ENCODE assay signal across 12 cellular contexts in the genomic region with DNA sequence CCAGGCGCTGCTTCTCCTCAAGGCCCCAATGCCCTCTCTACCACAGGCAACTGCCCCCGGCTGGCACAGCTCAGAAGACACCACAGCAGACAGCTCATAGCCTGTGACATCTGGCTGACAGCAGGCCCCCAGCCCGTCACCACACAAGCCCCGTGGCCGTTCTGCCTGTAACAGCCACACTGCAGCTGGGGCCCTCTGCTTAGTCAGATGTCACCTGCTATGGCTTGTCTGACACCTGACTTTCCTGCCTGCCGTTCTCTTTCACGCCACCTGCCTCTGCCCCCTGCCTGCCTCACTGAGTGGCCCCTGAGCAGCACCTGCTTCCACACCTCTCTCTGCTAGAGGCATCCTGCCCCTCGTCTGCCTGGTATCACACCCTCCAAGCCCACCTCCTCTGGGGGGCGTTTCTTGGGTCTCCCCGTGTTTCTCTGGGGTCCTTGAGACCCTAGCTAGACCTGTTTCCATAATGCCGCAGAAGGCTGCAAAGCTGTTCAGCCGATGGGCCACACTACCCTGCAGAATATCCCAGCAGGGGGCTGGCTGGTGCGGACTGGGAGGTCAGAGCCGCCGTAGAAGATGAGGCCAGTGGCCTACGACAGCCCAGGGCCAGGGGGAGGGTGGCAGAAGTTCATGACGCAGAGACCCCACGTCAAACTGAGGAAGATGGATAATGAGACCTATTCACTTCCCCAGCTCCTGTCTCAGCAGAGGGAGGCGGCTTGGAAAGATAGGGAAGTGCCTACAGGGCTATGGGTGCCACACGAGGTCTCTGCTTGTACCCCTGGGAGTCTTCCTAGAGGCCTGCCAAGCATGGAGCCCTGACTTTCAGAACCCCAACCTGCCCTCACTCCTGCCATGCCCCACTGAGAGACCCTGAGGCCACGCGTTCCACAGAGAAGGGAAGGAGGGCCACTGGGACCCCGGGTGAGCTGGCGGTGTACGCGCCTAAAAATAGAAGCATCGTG.
A peak's percentile ranks its signal among the peaks of the same experiment; 100 is the strongest.
DNase-seq lines count a peak whose midpoint lies in the region; ATAC-seq and TF ChIP-seq lines count a peak whose summit lies in the region.
"Had no signal": no experiment of that assay in that cellular context is flagged by ENCODE, and none has a peak within 500 bp of the region (broad histone marks: within the 10 kb centered on the region; RNA-seq: fewer than 3 reads in every experiment).

No MANE protein-coding gene starts in this region.

- H3K36me3 ChIP-seq in HEK293 (ENCODE audit: control insufficient read depth in 2 of 2, insufficient read depth in 1 of 2, low read length in 2 of 2), result no peaks in the 10 kb centered on the region
- H3K36me3 ChIP-seq in neural progenitor cell, result no peaks in the 10 kb centered on the region

- H3K9ac ChIP-seq in neural progenitor cell, result no peak overlapping the region

- ATAC-seq in activated naive CD8-positive, alpha-beta T cell treated with anti-CD3 and anti-CD28 coated beads, Interleukin-2, amount 50 U/mL, for 24 hours, result no peak

- H3K4me1 ChIP-seq in HEK293 (ENCODE audit: control insufficient read depth, insufficient read depth, low read length) (no peaks in the 10 kb centered on the region), neural progenitor cell (no peaks in the 10 kb centered on the region)

- peak overlapping the region; percentile 38 for H3K4me3 Mint-ChIP-seq in neural progenitor cell
- H3K4me3 Mint-ChIP-seq in activated naive CD8-positive, alpha-beta T cell treated with anti-CD3 and anti-CD28 coated beads, Interleukin-2, amount 50 U/mL, for 24 hours, result no peak overlapping the region

- peaks cover 4% of the 10 kb centered on the region for H3K9me3 Mint-ChIP-seq in neural progenitor cell
- no peaks in the 10 kb centered on the region for H3K9me3 Mint-ChIP-seq in activated naive CD8-positive, alpha-beta T cell treated with anti-CD3 and anti-CD28 coated beads, Interleukin-2, amount 50 U/mL, for 24 hours

- H2AFZ ChIP-seq in neural progenitor cell (replicated peaks), result no peak overlapping the region

- H3K4me1 Mint-ChIP-seq in neural progenitor cell, result no peaks in the 10 kb centered on the region
- H3K4me1 Mint-ChIP-seq in activated naive CD8-positive, alpha-beta T cell treated with anti-CD3 and anti-CD28 coated beads, Interleukin-2, amount 50 U/mL, for 24 hours, result no peaks in the 10 kb centered on the region

- H3K4me2 ChIP-seq in neural progenitor cell, result no peak overlapping the region

- no peaks in the 10 kb centered on the region for H3F3A ChIP-seq in neural progenitor cell (ENCODE audit: low read depth)

- no peaks in the 10 kb centered on the region for H3K27me3 ChIP-seq in neural progenitor cell

- no peak overlapping the region for H3K27ac ChIP-seq in HEK293 (ENCODE audit: extremely low read depth, low read depth, low read length)
- no peak overlapping the region for H3K27ac ChIP-seq in neural progenitor cell

- CTCF ChIA-PET in HEK293 (lab: Yijun Ruan, JAX), result no interaction called here

- no peaks in the 10 kb centered on the region for H4K20me1 ChIP-seq in neural progenitor cell (ENCODE audit: low read depth)

- TF ChIP-seq CTCF in HEK293 (tag by site-specific recombination; IDR thresholded peaks at IDR 0.05) (no peak), neural progenitor cell (IDR thresholded peaks at IDR 0.05) (no peak)

- POLR2A ChIA-PET in HEK293 (lab: Yijun Ruan, JAX), result no interaction called here

- H3K27ac Mint-ChIP-seq in neural progenitor cell, result peak overlapping the region; percentile 33
- no peak overlapping the region for H3K27ac Mint-ChIP-seq in activated naive CD8-positive, alpha-beta T cell treated with anti-CD3 and anti-CD28 coated beads, Interleukin-2, amount 50 U/mL, for 24 hours

- H3K36me3 Mint-ChIP-seq in neural progenitor cell, result peaks cover 2% of the 10 kb centered on the region
- H3K36me3 Mint-ChIP-seq in activated naive CD8-positive, alpha-beta T cell treated with anti-CD3 and anti-CD28 coated beads, Interleukin-2, amount 50 U/mL, for 24 hours (ENCODE audit: low read depth), result no peaks in the 10 kb centered on the region

- peak; percentile 17 for DNase-seq in activated CD4-positive, alpha-beta T cell treated with anti-CD3 and anti-CD28 coated beads for 48 hours
- no peak for DNase-seq in activated CD4-positive, alpha-beta T cell treated with anti-CD3 and anti-CD28 coated beads for 1 hour
- DNase-seq in SHP77 treated with DMSO at 0.1 percent for 48 hours (lab: John Stamatoyannopoulos, UW), result peak; percentile 11
- no peak for DNase-seq in neural progenitor cell (ENCODE audit: low spot score)
- no peak for DNase-seq in epidermal melanocyte (ENCODE audit: insufficient read length, low spot score)
- no peak for DNase-seq in activated naive CD8-positive, alpha-beta T cell treated with anti-CD3 and anti-CD28 coated beads, Interleukin-2, amount 50 U/mL, for 24 hours
- no peak for DNase-seq in NCI-H526 treated with DMSO at 0.1 percent for 48 hours (lab: John Stamatoyannopoulos, UW)
- DNase-seq: mammary epithelial cell, NCI-H446 treated with DMSO at 0.1 percent for 48 hours, nucleus accumbens, trophoblast cell had no signal

- no peaks in the 10 kb centered on the region for H3K9me3 ChIP-seq in HEK293 (ENCODE audit: control insufficient read depth, insufficient read depth, low read depth, low read length)
- no peaks in the 10 kb centered on the region for H3K9me3 ChIP-seq in neural progenitor cell (ENCODE audit: low read depth)

- no peaks in the 10 kb centered on the region for H3K79me2 ChIP-seq in neural progenitor cell (ENCODE audit: low read depth)

- H3K4me3 ChIP-seq in HEK293 (ENCODE audit: low read depth, low read length) (no peak overlapping the region), neural progenitor cell (no peak overlapping the region)

- H3K27me3 Mint-ChIP-seq in neural progenitor cell (ENCODE audit: insufficient read depth, low read depth), result peaks cover 5% of the 10 kb centered on the region
- H3K27me3 Mint-ChIP-seq in activated naive CD8-positive, alpha-beta T cell treated with anti-CD3 and anti-CD28 coated beads, Interleukin-2, amount 50 U/mL, for 24 hours, result no peaks in the 10 kb centered on the region

TF ChIP-seq in HEK293, 187 proteins besides CTCF, POLR2A, EP300 and RAD21:
- TF ChIP-seq PRDM1 (tag by site-specific recombination; IDR thresholded peaks at IDR 0.05) (no peak), ZNF391 (tag by site-specific recombination; IDR thresholded peaks at IDR 0.05; ENCODE audit: borderline replicate concordance, low read depth) (no peak), ZIC2 (tag by site-specific recombination; IDR thresholded peaks at IDR 0.05) (0 out of 2 replicates have a peak, but pooled peaks have one; percentile 12), ZFP69B (tag by site-specific recombination; IDR thresholded peaks at IDR 0.05) (no peak)

Comparison
In these comparisons a context has a peak if more than half of its experiments do, and no peak if none do; other contexts are left out.
1. DNase-seq: peak in activated CD4-positive, alpha-beta T cell treated with anti-CD3 and anti-CD28 coated beads for 48 hours (single experiment) and SHP77 treated with DMSO at 0.1 percent for 48 hours (single experiment); none in activated CD4-positive, alpha-beta T cell treated with anti-CD3 and anti-CD28 coated beads for 1 hour (single experiment), neural progenitor cell (single experiment), epidermal melanocyte (single experiment), activated naive CD8-positive, alpha-beta T cell treated with anti-CD3 and anti-CD28 coated beads, Interleukin-2, amount 50 U/mL, for 24 hours (single experiment) and NCI-H526 treated with DMSO at 0.1 percent for 48 hours (single experiment).